11 cellular contexts compared by ENCODE assay signal in the genomic region with DNA sequence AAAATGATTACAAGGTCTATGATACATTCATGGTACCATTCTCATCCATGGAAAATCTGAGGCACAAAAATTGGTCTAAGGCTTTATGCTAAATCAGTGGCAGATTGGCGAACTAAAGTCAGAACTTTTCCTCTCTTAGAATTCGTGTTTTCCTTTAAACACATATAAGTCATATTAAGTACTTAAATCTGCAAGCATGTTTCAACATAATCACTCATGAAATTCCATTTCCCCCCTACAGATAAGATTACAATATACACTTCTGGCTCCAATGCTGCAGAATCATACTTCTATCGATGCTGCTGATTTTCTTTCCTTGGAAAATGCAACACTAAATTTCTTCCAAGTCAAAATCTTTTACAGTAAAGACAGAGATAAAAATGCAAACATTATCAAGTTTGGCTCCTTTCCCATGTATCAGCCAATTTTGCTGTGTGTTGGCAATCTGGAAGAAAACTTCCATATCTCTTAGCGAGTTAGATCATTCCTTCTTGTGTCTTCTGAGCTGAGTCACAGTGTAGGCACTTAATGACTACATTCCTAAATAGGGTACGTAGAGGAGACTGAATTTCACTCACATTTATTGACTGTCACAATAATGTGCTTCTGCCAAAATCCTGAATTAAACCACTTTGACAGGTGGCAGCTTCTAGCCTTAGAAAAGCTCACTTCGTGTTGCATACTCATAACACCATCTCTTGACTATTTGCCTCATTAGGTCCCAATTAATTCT.
DNase-seq lines count a peak whose midpoint lies in the region; ATAC-seq and TF ChIP-seq lines count a peak whose summit lies in the region.
"Had no signal": no experiment of that assay in that cellular context is flagged by ENCODE, and none has a peak within 500 bp of the region (broad histone marks: within the 10 kb centered on the region; RNA-seq: fewer than 3 reads in every experiment).

No MANE protein-coding gene starts in this region.

- in situ Hi-C loops in Panc1 (cut with HindIII; ENCODE audit: low pct_unique_long_range_greater_than_20kb, low sequenced_read_pairs) = no loop called here

- TF ChIP-seq POLR2A in spleen (IDR thresholded peaks at IDR 0.05) = no peak

- intact Hi-C loops in Panc1 (cut with micrococcal nuclease; ENCODE audit: unreplicated experiment) (no loop called here), spleen (cut with DNase I; ENCODE audit: low total_unique reads) (no loop called here)

- POLR2A ChIA-PET in Panc1 (lab: Charles Lee) = no interaction called here

- H3K9ac ChIP-seq in fibroblast of lung (ENCODE audit: insufficient read depth, low read length) = no peak overlapping the region

- ATAC-seq in Panc1 = peak; percentile 62
- no peak for ATAC-seq in GM19023 (IDR thresholded peaks at IDR 0.05; ENCODE audit: unreplicated experiment)

- WGBS in spleen, 5 donors = 78 to 85% (median 83%) methylated on average over 6 of the region's 6 CpGs

- H3K4me3 ChIP-seq in Panc1 (ENCODE audit: low read depth in 2 of 2, low read length in 2 of 2) = no peak overlapping the region
- H3K4me3 ChIP-seq in fibroblast of lung (replicated peaks in 1 of 4; ENCODE audit: control extremely low read depth in 1 of 4, insufficient read depth in 1 of 4, low read depth in 3 of 4, low read length in 4 of 4) = no peak overlapping the region
- H3K4me3 ChIP-seq in spleen = no peak overlapping the region

- peak overlapping the region; percentile 68 for H3K4me2 ChIP-seq in fibroblast of lung (ENCODE audit: extremely low read depth, insufficient read depth, low read length)

- no peak for TF ChIP-seq CTCF in Panc1 (IDR thresholded peaks at IDR 0.05)
- TF ChIP-seq CTCF in fibroblast of lung (conservative IDR thresholded peaks at IDR 0.05 in 1 of 2, IDR thresholded peaks at IDR 0.05 in 1 of 2; ENCODE audit: low read depth in 1 of 2, low read length in 2 of 2) = no peak
- no peak for TF ChIP-seq CTCF in spleen (IDR thresholded peaks at IDR 0.05 in 8 of 11, conservative IDR thresholded peaks at IDR 0.05 in 3 of 11)

- no peaks in the 10 kb centered on the region for H4K20me1 ChIP-seq in fibroblast of lung (ENCODE audit: control insufficient read depth, extremely low read depth, insufficient read depth, low read length)

- DNase-seq in EH (ENCODE audit: low read depth) (peak; percentile 93), Panc1 (ENCODE audit: low read depth, low spot score) (peak; percentile 58), fibroblast of lung (ENCODE audit: low read depth in 2 of 2) (peak; percentile 88 to 98), pulmonary artery endothelial cell (ENCODE audit: low read depth, low spot score) (peak; percentile 76), CD1c-positive myeloid dendritic cell (ENCODE audit: extremely low spot score) (no peak), spleen (no peak)
- DNase-seq in stimulated activated CD4-positive, alpha-beta T cell treated with anti-CD3 and anti-CD28 coated beads, Interleukin-12 subunit alpha, Interleukin-12 subunit beta, amount 100 ng/mL, for 4 hours = no peak
- DNase-seq: DMS79 treated with DMSO at 0.1 percent for 48 hours; NCI-H774; stimulated activated CD4-positive, alpha-beta T cell treated with anti-CD3 and anti-CD28 coated beads, Interleukin-4, amount 100 ng/mL, for 4 hours had no signal

- no peak overlapping the region for H3K27ac ChIP-seq in Panc1 (ENCODE audit: low read length)
- peak overlapping the region; percentile 7 for H3K27ac ChIP-seq in fibroblast of lung (ENCODE audit: insufficient read depth, low read length)
- H3K27ac ChIP-seq in spleen = no peak overlapping the region

- CTCF ChIA-PET in Panc1 (lab: Charles Lee) = no interaction called here

- BruUV-seq in Panc1 (replicated peaks; lab: Mats Ljungman, UMichigan) = no TSS peak

- H2AFZ ChIP-seq in fibroblast of lung (ENCODE audit: low read length) = no peak overlapping the region

- H3K4me1 ChIP-seq in Panc1 (ENCODE audit: control insufficient read depth, insufficient read depth, low read length) (no peaks in the 10 kb centered on the region), fibroblast of lung (ENCODE audit: control insufficient read depth, extremely low read depth, insufficient read depth, low read length) (peaks cover 12% of the 10 kb centered on the region), spleen (peaks cover 0 to 3% (median 0%) of the 10 kb centered on the region in 6 donors)

- H3K27me3 ChIP-seq in Panc1 (ENCODE audit: control insufficient read depth, insufficient read depth, low read length) = no peaks in the 10 kb centered on the region
- H3K27me3 ChIP-seq in fibroblast of lung (ENCODE audit: control insufficient read depth, insufficient read depth, low read length) = no peaks in the 10 kb centered on the region
- no peaks in the 10 kb centered on the region for H3K27me3 ChIP-seq in spleen (replicated peaks in 1 of 7)

- H3K36me3 ChIP-seq in Panc1 (ENCODE audit: control insufficient read depth, insufficient read depth, low read length) (no peaks in the 10 kb centered on the region), fibroblast of lung (ENCODE audit: control insufficient read depth, insufficient read depth, low read length) (no peaks in the 10 kb centered on the region), spleen (no peaks in the 10 kb centered on the region)

- no peaks in the 10 kb centered on the region for H3K79me2 ChIP-seq in fibroblast of lung (ENCODE audit: control insufficient read depth, insufficient read depth, low read length)

- H3K9me3 ChIP-seq in Panc1 (ENCODE audit: control insufficient read depth, insufficient read depth, low read depth, low read length) = no peaks in the 10 kb centered on the region
- no peaks in the 10 kb centered on the region for H3K9me3 ChIP-seq in fibroblast of lung (ENCODE audit: control insufficient read depth, insufficient read depth, low read depth, low read length)
- H3K9me3 ChIP-seq in spleen = no peaks in the 10 kb centered on the region

Comparison
In these comparisons a context has a peak if more than half of its experiments do, and no peak if none do; other contexts are left out.
1. DNase-seq: peak in EH (single experiment), Panc1 (single experiment), fibroblast of lung (2 of 2) and pulmonary artery endothelial cell (single experiment); none in CD1c-positive myeloid dendritic cell (single experiment), spleen (single experiment) and stimulated activated CD4-positive, alpha-beta T cell treated with anti-CD3 and anti-CD28 coated beads, Interleukin-12 subunit alpha, Interleukin-12 subunit beta, amount 100 ng/mL, for 4 hours (single experiment).